13 cellular contexts compared by ENCODE assay signal in genomic region chr6:99348220-99348822, GRCh38. TPM values are rescaled to one million over a fixed set of nuclear protein-coding genes. Genes with fewer than 3 reads are reported as not detected.
DNase-seq lines count a peak whose midpoint lies in the region; ATAC-seq, FAIRE-seq and TF ChIP-seq lines count a peak whose summit lies in the region.
"Had no signal": no experiment of that assay in that cellular context is flagged by ENCODE, and none has a peak within 500 bp of the region (broad histone marks: within the 10 kb centered on the region; RNA-seq: fewer than 3 reads in every experiment).

No MANE protein-coding gene starts in this region.

- no peak overlapping the region for H3K27ac ChIP-seq in pancreas
- H3K27ac ChIP-seq: colonic mucosa had no signal

- no peaks in the 10 kb centered on the region for H3K9me3 ChIP-seq in pancreas
- H3K9me3 ChIP-seq: colonic mucosa had no signal

- H3K9me3 Mint-ChIP-seq in activated naive CD4-positive, alpha-beta T cell treated with anti-CD3 and anti-CD28 coated beads for 36 hours = no peaks in the 10 kb centered on the region
- H3K9me3 Mint-ChIP-seq in activated CD4-positive, alpha-beta memory T cell treated with anti-CD3 and anti-CD28 coated beads, Interleukin-2, amount 10 ng/mL, durations not matched to agents 7 days and 5 days = no peaks in the 10 kb centered on the region
- H3K9me3 Mint-ChIP-seq in immature natural killer cell (peaks cover 0 to 9% (median 0%) of the 10 kb centered on the region in 6 donors), type B pancreatic cell (no peaks in the 10 kb centered on the region)
- H3K9me3 Mint-ChIP-seq: activated CD4-positive, alpha-beta T cell treated with anti-CD3 and anti-CD28 coated beads, Interleukin-2, amount 10 ng/mL, durations not matched to agents 24 days and 14 days had no signal

- DNase-seq in activated naive CD4-positive, alpha-beta T cell treated with anti-CD3 and anti-CD28 coated beads for 36 hours = no peak
- DNase-seq in activated naive CD4-positive, alpha-beta T cell (lab: John Stamatoyannopoulos, UW) = no peak
- no peak for DNase-seq in activated CD4-positive, alpha-beta memory T cell treated with anti-CD3 and anti-CD28 coated beads, Interleukin-2, amount 10 ng/mL, durations not matched to agents 7 days and 5 days
- no peak for DNase-seq in immature natural killer cell
- DNase-seq in type B pancreatic cell (ENCODE audit: extremely low spot score, unreplicated experiment) = no peak
- DNase-seq in pancreas = no peak
- no peak for DNase-seq in stimulated activated CD4-positive, alpha-beta T cell treated with anti-CD3 and anti-CD28 coated beads, Interleukin-12 subunit alpha, Interleukin-12 subunit beta, amount 100 ng/mL, for 4 hours
- no peak for DNase-seq in UCSD-AML1 (lab: John Stamatoyannopoulos, UW; ENCODE audit: unreplicated experiment)
- DNase-seq: activated CD4-positive, alpha-beta T cell treated with anti-CD3 and anti-CD28 coated beads, Interleukin-2, amount 10 ng/mL, durations not matched to agents 24 days and 14 days; colonic mucosa had no signal

- H3K36me3 Mint-ChIP-seq in activated naive CD4-positive, alpha-beta T cell treated with anti-CD3 and anti-CD28 coated beads for 36 hours (ENCODE audit: low read depth) = no peaks in the 10 kb centered on the region
- H3K36me3 Mint-ChIP-seq in activated CD4-positive, alpha-beta memory T cell treated with anti-CD3 and anti-CD28 coated beads, Interleukin-2, amount 10 ng/mL, durations not matched to agents 7 days and 5 days (ENCODE audit: low read depth) = no peaks in the 10 kb centered on the region
- H3K36me3 Mint-ChIP-seq in immature natural killer cell (no peaks in the 10 kb centered on the region), type B pancreatic cell (no peaks in the 10 kb centered on the region)

- TF ChIP-seq CTCF in type B pancreatic cell (conservative IDR thresholded peaks at IDR 0.05) = no peak
- no peak for TF ChIP-seq CTCF in pancreas (IDR thresholded peaks at IDR 0.05)

- H3K27me3 Mint-ChIP-seq in activated naive CD4-positive, alpha-beta T cell treated with anti-CD3 and anti-CD28 coated beads for 36 hours (ENCODE audit: low read depth) = peaks cover 54% of the 10 kb centered on the region
- peaks cover 65% of the 10 kb centered on the region for H3K27me3 Mint-ChIP-seq in activated CD4-positive, alpha-beta memory T cell treated with anti-CD3 and anti-CD28 coated beads, Interleukin-2, amount 10 ng/mL, durations not matched to agents 7 days and 5 days
- peaks cover 0 to 28% (median 5%) of the 10 kb centered on the region in 3 donors for H3K27me3 Mint-ChIP-seq in immature natural killer cell (ENCODE audit: low read depth in 3 of 3)
- peaks cover 15% of the 10 kb centered on the region for H3K27me3 Mint-ChIP-seq in type B pancreatic cell

- ATAC-seq in pancreas = no peak
- ATAC-seq: left lobe of liver had no signal

- intact Hi-C loops in activated naive CD4-positive, alpha-beta T cell treated with anti-CD3 and anti-CD28 coated beads for 36 hours (cut with micrococcal nuclease) = no loop called here
- intact Hi-C loops in pancreas (cut with DNase I) = no loop called here

- H3K4me3 ChIP-seq in pancreas = peak overlapping the region in 1 of 4 donors; percentile 78

- peaks cover 0 to 6% (median 0%) of the 10 kb centered on the region in 3 donors for H3K4me1 ChIP-seq in pancreas

- POLR2A ChIA-PET in activated CD4-positive, alpha-beta memory T cell treated with anti-CD3 and anti-CD28 coated beads, Interleukin-2, amount 10 ng/mL, durations not matched to agents 7 days and 5 days (lab: Charles Lee) = no interaction called here

- H3K36me3 ChIP-seq in pancreas = no peaks in the 10 kb centered on the region
- H3K36me3 ChIP-seq: colonic mucosa had no signal

- FAIRE-seq in pancreas (lab: Jason Lieb, UNC) = no peak
- FAIRE-seq: K562, urothelium cell line had no signal

- H3K27me3 ChIP-seq in pancreas = no peaks in the 10 kb centered on the region

- WGBS in pancreas, 2 donors = 88 to 90% methylated on average over 11 of the region's 11 CpGs

- CTCF ChIA-PET in activated naive CD4-positive, alpha-beta T cell treated with anti-CD3 and anti-CD28 coated beads for 36 hours (lab: Charles Lee) = interaction anchor here (1.0 to 1.1 kb wide), 2 partner anchors 18 to 37 kb away, joined by 3 to 7 read pairs; no protein-coding TSS in a partner anchor
- CTCF ChIA-PET in activated CD4-positive, alpha-beta memory T cell treated with anti-CD3 and anti-CD28 coated beads, Interleukin-2, amount 10 ng/mL, durations not matched to agents 7 days and 5 days (lab: Charles Lee) = interaction anchor here (1.2 to 2.6 kb wide), 2 partner anchors 14 to 18 kb away, joined by 4 to 15 read pairs; no protein-coding TSS in a partner anchor

- peaks cover 3% of the 10 kb centered on the region for H3K4me1 Mint-ChIP-seq in activated naive CD4-positive, alpha-beta T cell treated with anti-CD3 and anti-CD28 coated beads for 36 hours (ENCODE audit: low read depth)
- peaks cover 12% of the 10 kb centered on the region for H3K4me1 Mint-ChIP-seq in activated CD4-positive, alpha-beta memory T cell treated with anti-CD3 and anti-CD28 coated beads, Interleukin-2, amount 10 ng/mL, durations not matched to agents 7 days and 5 days
- H3K4me1 Mint-ChIP-seq in immature natural killer cell (peaks cover 6 to 7% of the 10 kb centered on the region in 2 donors), type B pancreatic cell (ENCODE audit: unreplicated experiment) (peaks cover 21% of the 10 kb centered on the region)

- peak overlapping the region; percentile 21 for H3K4me3 Mint-ChIP-seq in activated naive CD4-positive, alpha-beta T cell treated with anti-CD3 and anti-CD28 coated beads for 36 hours
- H3K4me3 Mint-ChIP-seq in activated CD4-positive, alpha-beta memory T cell treated with anti-CD3 and anti-CD28 coated beads, Interleukin-2, amount 10 ng/mL, durations not matched to agents 7 days and 5 days = peak overlapping the region; percentile 58
- H3K4me3 Mint-ChIP-seq in immature natural killer cell = peak overlapping the region in 4 of 5 donors; percentile 28 to 67 (median 36)
- peak overlapping the region; percentile 90 for H3K4me3 Mint-ChIP-seq in type B pancreatic cell

- no peak overlapping the region for H3K27ac Mint-ChIP-seq in activated naive CD4-positive, alpha-beta T cell treated with anti-CD3 and anti-CD28 coated beads for 36 hours
- H3K27ac Mint-ChIP-seq in activated CD4-positive, alpha-beta memory T cell treated with anti-CD3 and anti-CD28 coated beads, Interleukin-2, amount 10 ng/mL, durations not matched to agents 7 days and 5 days = no peak overlapping the region
- H3K27ac Mint-ChIP-seq in immature natural killer cell (no peak overlapping the region), type B pancreatic cell (peak overlapping the region; percentile 69)
- H3K27ac Mint-ChIP-seq: activated CD4-positive, alpha-beta T cell treated with anti-CD3 and anti-CD28 coated beads, Interleukin-2, amount 10 ng/mL, durations not matched to agents 24 days and 14 days had no signal

RNA-seq across cellular contexts. Expression of gene FAXC, which starts 1.2 kb away (rescaled TPM):
- not detected for total RNA-seq in activated naive CD4-positive, alpha-beta T cell treated with anti-CD3 and anti-CD28 coated beads for 36 hours
- total RNA-seq in activated CD4-positive, alpha-beta memory T cell treated with anti-CD3 and anti-CD28 coated beads, Interleukin-2, amount 10 ng/mL, durations not matched to agents 7 days and 5 days = under 1 TPM; 0.23 to 0.38 TPM
- not detected for polyA plus RNA-seq in immature natural killer cell
- total RNA-seq in type B pancreatic cell (ENCODE audit: low replicate concordance) = 11.3 and 12.5 TPM in 2 replicates
- 1 to 10 TPM in 5 of 6 donors, under 1 TPM in 1; 0.60 to 3.4 (median 1.7) TPM for total RNA-seq in pancreas
- polyA plus RNA-seq in pancreas = 1 to 10 TPM; 2.9 to 6.3 TPM
- total RNA-seq: activated CD4-positive, alpha-beta T cell treated with anti-CD3 and anti-CD28 coated beads, Interleukin-2, amount 10 ng/mL, durations not matched to agents 24 days and 14 days; K562 had no signal

RNA-seq across cellular contexts. Expression of gene COQ3, which starts 45.7 kb away (rescaled TPM):
- total RNA-seq in activated naive CD4-positive, alpha-beta T cell treated with anti-CD3 and anti-CD28 coated beads for 36 hours = 10 to 100 TPM; 17.4 to 17.7 TPM
- total RNA-seq in activated CD4-positive, alpha-beta memory T cell treated with anti-CD3 and anti-CD28 coated beads, Interleukin-2, amount 10 ng/mL, durations not matched to agents 7 days and 5 days = 1 to 10 TPM; 6.6 to 7.5 TPM
- 1 to 10 TPM; 3.2 to 9.9 (median 4.6) TPM for polyA plus RNA-seq in immature natural killer cell
- total RNA-seq in type B pancreatic cell (ENCODE audit: low replicate concordance) = 7.3 and 7.5 TPM in 2 replicates
- total RNA-seq in pancreas = 1 to 10 TPM; 1.1 to 4.1 (median 3.0) TPM
- polyA plus RNA-seq in pancreas = 10 to 100 TPM in 1 of 2 donors, 1 to 10 TPM in 1; 6.4 to 10.8 TPM

Comparison
In these comparisons a context has a peak if more than half of its experiments do, and no peak if none do; other contexts are left out.
1. H3K4me3 Mint-ChIP-seq: peak in every context shown above with its lines; median percentile 90 in type B pancreatic cell; 58 in activated CD4-positive, alpha-beta memory T cell treated with anti-CD3 and anti-CD28 coated beads, Interleukin-2, amount 10 ng/mL, durations not matched to agents 7 days and 5 days; 36 in immature natural killer cell; 21 in activated naive CD4-positive, alpha-beta T cell treated with anti-CD3 and anti-CD28 coated beads for 36 hours.